ENCODE assay signal across 20 cellular contexts in genomic region chr13:88196106-88196505, GRCh38.
"Had no signal": no experiment of that assay in that cellular context is flagged by ENCODE, and none has a peak within 500 bp of the region (broad histone marks: within the 10 kb centered on the region; RNA-seq: fewer than 3 reads in every experiment).

No MANE protein-coding gene starts in this region.

- H3K9me3 ChIP-seq: ascending aorta, gastrocnemius medialis, sigmoid colon, upper lobe of right lung had no signal

- H3K4me3 ChIP-seq: ascending aorta, breast epithelium, coronary artery, gastrocnemius medialis, sigmoid colon, upper lobe of right lung had no signal

- H3K4me1 ChIP-seq: ascending aorta, breast epithelium, gastrocnemius medialis, sigmoid colon, upper lobe of right lung had no signal

- H3K36me3 ChIP-seq: ascending aorta, breast epithelium, gastrocnemius medialis, sigmoid colon, upper lobe of right lung had no signal

- H3K27me3 ChIP-seq: ascending aorta, breast epithelium, gastrocnemius medialis, sigmoid colon, upper lobe of right lung had no signal

- ATAC-seq: activated T-cell treated with anti-CD3 and anti-CD28 coated beads, Interleukin-2, amount 50 U/mL, for 72 hours; gastrocnemius medialis; left lobe of liver; stimulated activated memory B cell treated with anti-CD40 and anti-IgM and Interleukin-4, amounts not matched to agents 10 μg/mL and 1 μg/mL and 100 μg/mL, for 72 hours; upper lobe of right lung had no signal

- DNase-seq: activated CD4-positive, CD25-positive, alpha-beta regulatory T cell treated with anti-CD3 and anti-CD28 coated beads, Interleukin-2, amount 50 U/mL, for 72 hours; activated effector memory CD4-positive, alpha-beta T cell treated with anti-CD3 and anti-CD28 coated beads, Interleukin-2, amount 50 U/mL, for 16 hours; activated naive CD4-positive, alpha-beta T cell treated with anti-CD3 and anti-CD28 coated beads, Interleukin-2, amount 50 U/mL, for 16 hours; activated T-cell treated with anti-CD3 and anti-CD28 coated beads, Interleukin-2, amount 50 U/mL, for 72 hours; gastrocnemius medialis; head of caudate nucleus; kidney; midbrain; nephron progenitor cell; nucleus accumbens; posterior cingulate gyrus; sigmoid colon; stimulated activated CD4-positive, alpha-beta T cell treated with anti-CD3 and anti-CD28 coated beads, Interleukin-4, amount 100 ng/mL, for 4 hours; upper lobe of right lung had no signal

- H3K27ac ChIP-seq: ascending aorta, breast epithelium, coronary artery, gastrocnemius medialis, sigmoid colon, upper lobe of right lung had no signal

- FAIRE-seq: endometrium, kidney had no signal
